ENCODE assay signal across 1 cellular context in the genomic region with DNA sequence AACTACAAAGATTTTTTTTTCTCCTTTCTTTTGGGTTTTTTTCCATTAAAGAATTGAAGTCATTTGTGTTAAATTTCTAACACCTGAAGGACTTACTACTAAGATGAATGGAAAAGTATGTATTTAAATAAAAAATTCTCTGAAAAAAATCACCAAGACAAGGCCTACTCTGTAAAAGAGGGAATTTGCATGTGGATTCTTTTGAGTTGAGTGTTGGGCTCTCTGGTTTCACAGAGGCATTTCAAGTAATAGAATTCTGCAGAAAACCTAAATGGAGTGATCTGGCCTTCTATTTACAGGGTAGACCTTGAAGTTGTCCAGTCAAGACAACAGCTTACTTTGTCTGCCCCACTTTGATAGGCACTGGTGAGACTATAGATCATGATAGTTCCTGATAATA.
TF ChIP-seq lines count a peak whose summit lies in the region.

No MANE protein-coding gene starts in this region.

TF ChIP-seq in SK-N-SH treated with all-trans-retinoic acid at 6 μM for 48 hours, 23 proteins besides CTCF, POLR2A, EP300 and RAD21 (continued from another document):
- no peak for TF ChIP-seq PATZ1 (CRISPR knock-in tag; IDR thresholded peaks at IDR 0.05; ENCODE audit: borderline replicate concordance)
- TF ChIP-seq CSRNP3 (CRISPR knock-in tag; IDR thresholded peaks at IDR 0.05): no peak
- no peak for TF ChIP-seq CSDC2 (CRISPR knock-in tag; IDR thresholded peaks at IDR 0.05)
- no peak for TF ChIP-seq ZNF8 (CRISPR knock-in tag; IDR thresholded peaks at IDR 0.05)
- no peak for TF ChIP-seq OSR1 (CRISPR knock-in tag; IDR thresholded peaks at IDR 0.05)
- TF ChIP-seq, protein P1, sequence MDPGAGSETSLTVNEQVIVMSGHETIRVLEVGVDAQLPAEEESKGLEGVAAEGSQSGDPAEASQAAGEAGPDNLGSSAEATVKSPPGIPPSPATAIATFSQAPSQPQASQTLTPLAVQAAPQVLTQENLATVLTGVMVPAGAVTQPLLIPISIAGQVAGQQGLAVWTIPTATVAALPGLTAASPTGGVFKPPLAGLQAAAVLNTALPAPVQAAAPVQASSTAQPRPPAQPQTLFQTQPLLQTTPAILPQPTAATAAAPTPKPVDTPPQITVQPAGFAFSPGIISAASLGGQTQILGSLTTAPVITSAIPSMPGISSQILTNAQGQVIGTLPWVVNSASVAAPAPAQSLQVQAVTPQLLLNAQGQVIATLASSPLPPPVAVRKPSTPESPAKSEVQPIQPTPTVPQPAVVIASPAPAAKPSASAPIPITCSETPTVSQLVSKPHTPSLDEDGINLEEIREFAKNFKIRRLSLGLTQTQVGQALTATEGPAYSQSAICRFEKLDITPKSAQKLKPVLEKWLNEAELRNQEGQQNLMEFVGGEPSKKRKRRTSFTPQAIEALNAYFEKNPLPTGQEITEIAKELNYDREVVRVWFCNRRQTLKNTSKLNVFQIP (CRISPR knock-in tag; IDR thresholded peaks at IDR 0.05; ENCODE audit: borderline replicate concordance, low read depth): no peak
- no peak for TF ChIP-seq ZNF70 (CRISPR knock-in tag; IDR thresholded peaks at IDR 0.05)
- no peak for TF ChIP-seq ISL1 (CRISPR knock-in tag; IDR thresholded peaks at IDR 0.05)
- no peak for TF ChIP-seq CREB5 (CRISPR knock-in tag; IDR thresholded peaks at IDR 0.05; ENCODE audit: low read depth)
- TF ChIP-seq ZC3H10 (CRISPR knock-in tag; IDR thresholded peaks at IDR 0.05): no peak
- TF ChIP-seq ARNTL (CRISPR knock-in tag; IDR thresholded peaks at IDR 0.05; ENCODE audit: borderline replicate concordance, low read depth): no peak
- TF ChIP-seq RARB (CRISPR knock-in tag; IDR thresholded peaks at IDR 0.05): no peak
- TF ChIP-seq TCF4 (CRISPR knock-in tag; IDR thresholded peaks at IDR 0.05; ENCODE audit: borderline replicate concordance): no peak
- TF ChIP-seq ZFP3 (CRISPR knock-in tag; IDR thresholded peaks at IDR 0.05): no peak
- no peak for TF ChIP-seq TOX (CRISPR knock-in tag; IDR thresholded peaks at IDR 0.05; ENCODE audit: borderline replicate concordance)
